17 cellular contexts compared by ENCODE assay signal in genomic region chr17:78895322-78895721, GRCh38. TPM values are rescaled to one million over a fixed set of nuclear protein-coding genes. Genes with fewer than 3 reads are reported as not detected.
DNase-seq lines count a peak whose midpoint lies in the region; ATAC-seq and TF ChIP-seq lines count a peak whose summit lies in the region.
"Had no signal": no experiment of that assay in that cellular context is flagged by ENCODE, and none has a peak within 500 bp of the region (broad histone marks: within the 10 kb centered on the region; RNA-seq: fewer than 3 reads in every experiment).

No MANE protein-coding gene starts in this region.

- no peak for ATAC-seq in HG03571 (IDR thresholded peaks at IDR 0.05; ENCODE audit: unreplicated experiment)
- ATAC-seq: upper lobe of right lung had no signal

- peak overlapping the region in 10 of 59 donors; percentile 7 to 33 (median 14) for H3K4me3 ChIP-seq in dorsolateral prefrontal cortex
- H3K4me3 ChIP-seq: upper lobe of right lung had no signal

- intact Hi-C loops in dorsolateral prefrontal cortex (cut with DNase I) = loop anchor here in 1 of 2 donors (5.0 kb wide), 1 partner anchor 37 kb away; no protein-coding TSS in a partner anchor

- H3K27ac ChIP-seq in dorsolateral prefrontal cortex = peak overlapping the region; percentile 13 to 100 (median 88)
- H3K27ac ChIP-seq in substantia nigra (ENCODE audit: low read depth, low read length, poor library complexity, severe bottlenecking) = peak overlapping the region; percentile 97
- H3K27ac ChIP-seq: WERI-Rb-1 had no signal

- peak; percentile 92 for DNase-seq in LHCN-M2 (ENCODE audit: low read depth)
- no peak for DNase-seq in dorsolateral prefrontal cortex
- DNase-seq in myocyte (ENCODE audit: low read depth) = peak; percentile 95
- DNase-seq in substantia nigra (lab: John Stamatoyannopoulos, UW) = peak in 7 of 49 donors; percentile 18 to 53 (median 27)
- DNase-seq in activated CD4-positive, alpha-beta T cell treated with anti-CD3 and anti-CD28 coated beads, Interleukin-2, amount 50 U/mL, for 1 hour = no peak
- DNase-seq in GDM1 (lab: John Stamatoyannopoulos, UW) = no peak
- DNase-seq in DMS79 (lab: John Stamatoyannopoulos, UW) = no peak
- DNase-seq: activated CD8-positive, alpha-beta memory T cell treated with anti-CD3 and anti-CD28 coated beads for 24 hours; activated effector memory CD4-positive, alpha-beta T cell treated with anti-CD3 and anti-CD28 coated beads, Interleukin-2, amount 50 U/mL, for 16 hours; DMS 273 treated with DMSO at 0.1 percent for 48 hours; foreskin fibroblast; NCI-H510A; OCI-M1; SW 1271; upper lobe of right lung; WERI-Rb-1 had no signal

- TF ChIP-seq CTCF in dorsolateral prefrontal cortex (IDR thresholded peaks at IDR 0.05 in 54 of 56, conservative IDR thresholded peaks at IDR 0.05 in 2 of 56; ENCODE audit: low read depth in 1 of 56, partially characterized antibody in 56 of 56) = peak in 4 of 56 donors; percentile 10 to 27 (median 16)

- no peaks in the 10 kb centered on the region for H3K27me3 ChIP-seq in dorsolateral prefrontal cortex
- H3K27me3 ChIP-seq: upper lobe of right lung had no signal

RNA-seq across cellular contexts. Expression of gene CEP295NL, which starts 7.7 kb away (rescaled TPM):
- total RNA-seq in LHCN-M2 (2014; rRNA removed) = 0.17 and 0.32 TPM in 2 replicates
- 0.24 TPM for polyA plus RNA-seq in LHCN-M2 (2012)
- total RNA-seq in dorsolateral prefrontal cortex = 10 to 100 TPM in 17 of 120 experiments, 1 to 10 TPM in 103; 2.1 to 18.2 (median 6.7) TPM
- total RNA-seq in myocyte = 0.10 and 1.7 TPM in 2 replicates
- polyA plus RNA-seq in myocyte (2012) = 1.3 TPM

RNA-seq across cellular contexts. Expression of gene TIMP2, which starts 29.9 kb away (rescaled TPM):
- total RNA-seq in LHCN-M2 (2014; rRNA removed) = 94.7 and 127 TPM in 2 replicates
- polyA plus RNA-seq in LHCN-M2 (2012) = 273 TPM
- 100 to 1,000 TPM in 119 of 120 experiments, 10 to 100 TPM in 1; 97.8 to 275 (median 166) TPM for total RNA-seq in dorsolateral prefrontal cortex
- 197 and 208 TPM in 2 replicates for total RNA-seq in myocyte
- polyA plus RNA-seq in myocyte (2012) = 598 TPM

RNA-seq across cellular contexts. Expression of gene USP36, which starts 54.7 kb away (rescaled TPM):
- total RNA-seq in LHCN-M2 (2014; rRNA removed) = 21.4 and 21.6 TPM in 2 replicates
- polyA plus RNA-seq in LHCN-M2 (2012) = 18.9 TPM
- total RNA-seq in dorsolateral prefrontal cortex = 10 to 100 TPM; 39.1 to 90.9 (median 60.5) TPM
- total RNA-seq in myocyte = 24.5 and 29.7 TPM in 2 replicates
- polyA plus RNA-seq in myocyte (2012) = 38.0 TPM

Comparison
In these comparisons a context has a peak if more than half of its experiments do, and no peak if none do; other contexts are left out.
1. DNase-seq: peak in LHCN-M2 (single experiment) and myocyte (single experiment); none in dorsolateral prefrontal cortex (0 of 10), activated CD4-positive, alpha-beta T cell treated with anti-CD3 and anti-CD28 coated beads, Interleukin-2, amount 50 U/mL, for 1 hour (single experiment), GDM1 (single experiment) and DMS79 (single experiment).